16 cellular contexts compared by ENCODE assay signal in genomic region chr20:58457083-58457680, GRCh38. TPM values are rescaled to one million over a fixed set of nuclear protein-coding genes. Genes with fewer than 3 reads are reported as not detected.
DNase-seq lines count a peak whose midpoint lies in the region; ATAC-seq, FAIRE-seq and TF ChIP-seq lines count a peak whose summit lies in the region.
"Had no signal": no experiment of that assay in that cellular context is flagged by ENCODE, and none has a peak within 500 bp of the region (broad histone marks: within the 10 kb centered on the region; RNA-seq: fewer than 3 reads in every experiment).

No MANE protein-coding gene starts in this region.

- H3K27me3 Mint-ChIP-seq in astrocyte (ENCODE audit: low read depth, unreplicated experiment) (no peaks in the 10 kb centered on the region), natural killer cell (ENCODE audit: low read depth in 2 of 2) (no peaks in the 10 kb centered on the region)
- H3K27me3 Mint-ChIP-seq: central memory CD8-positive, alpha-beta T cell had no signal

- TF ChIP-seq CTCF in astrocyte (IDR thresholded peaks at IDR 0.05; ENCODE audit: insufficient read depth, low read depth, low read length) (no peak), natural killer cell (IDR thresholded peaks at IDR 0.05) (no peak), WERI-Rb-1 (IDR thresholded peaks at IDR 0.05; ENCODE audit: low read depth, low read length) (no peak), mucosa of descending colon (IDR thresholded peaks at IDR 0.05) (no peak), GM10248 (IDR thresholded peaks at IDR 0.05; ENCODE audit: control extremely low read depth, extremely low read depth, low read depth, missing control alignments) (no peak)

- peaks cover 11% of the 10 kb centered on the region for H3K79me1 ChIP-seq in mesenchymal stem cell (replicated peaks; ENCODE audit: low read length, poor library complexity, severe bottlenecking)

- H3K27ac ChIP-seq in astrocyte (ENCODE audit: low read depth, low read length) (peak overlapping the region; percentile 78), mesenchymal stem cell (ENCODE audit: low read length, poor library complexity, severe bottlenecking) (no peak overlapping the region), WERI-Rb-1 (no peak overlapping the region)
- H3K27ac ChIP-seq: HL-60, thoracic aorta had no signal

- no peak overlapping the region for H2AK5ac ChIP-seq in mesenchymal stem cell (ENCODE audit: low read length, severe bottlenecking)

- H2BK120ac ChIP-seq in mesenchymal stem cell (ENCODE audit: low read depth, low read length), result no peak overlapping the region

- H2BK15ac ChIP-seq in mesenchymal stem cell (ENCODE audit: low read depth, poor library complexity, severe bottlenecking), result no peak overlapping the region

- no peak overlapping the region for H2BK12ac ChIP-seq in mesenchymal stem cell (ENCODE audit: low read length in 2 of 2)

- no peaks in the 10 kb centered on the region for H4K20me1 ChIP-seq in astrocyte (ENCODE audit: insufficient read depth, low read length)

- peaks cover 18% of the 10 kb centered on the region for H3K36me3 Mint-ChIP-seq in astrocyte (ENCODE audit: low read depth, unreplicated experiment)
- no peaks in the 10 kb centered on the region for H3K36me3 Mint-ChIP-seq in natural killer cell

- peaks cover 3% of the 10 kb centered on the region for H3K9me3 ChIP-seq in astrocyte (ENCODE audit: insufficient read depth, low read depth, low read length)
- peaks cover 9% of the 10 kb centered on the region for H3K9me3 ChIP-seq in mesenchymal stem cell (ENCODE audit: control insufficient read depth, low read length)
- no peaks in the 10 kb centered on the region for H3K9me3 ChIP-seq in WERI-Rb-1 (ENCODE audit: severe bottlenecking)
- no peaks in the 10 kb centered on the region for H3K9me3 ChIP-seq in mucosa of descending colon
- H3K9me3 ChIP-seq: thoracic aorta had no signal

- ATAC-seq in natural killer cell (no peak), mucosa of descending colon (no peak)

- H3K4me3 Mint-ChIP-seq in astrocyte (ENCODE audit: unreplicated experiment) (no peak overlapping the region), natural killer cell (no peak overlapping the region)
- H3K4me3 Mint-ChIP-seq: CD8-positive, alpha-beta memory T cell; central memory CD8-positive, alpha-beta T cell had no signal

- H3K23ac ChIP-seq in mesenchymal stem cell (ENCODE audit: low read length in 2 of 2), result no peak overlapping the region

- H3K4ac ChIP-seq in mesenchymal stem cell (ENCODE audit: low read depth in 1 of 2, low read length in 2 of 2), result no peak overlapping the region

- peaks cover 8% of the 10 kb centered on the region for H3K9me3 Mint-ChIP-seq in astrocyte (ENCODE audit: unreplicated experiment)
- no peaks in the 10 kb centered on the region for H3K9me3 Mint-ChIP-seq in natural killer cell

- H3K4me3 ChIP-seq in astrocyte (ENCODE audit: insufficient read depth, low read depth, low read length), result no peak overlapping the region
- H3K4me3 ChIP-seq in mesenchymal stem cell (ENCODE audit: insufficient read depth in 1 of 2, low read depth in 1 of 2, low read length in 2 of 2), result no peak overlapping the region
- H3K4me3 ChIP-seq in WERI-Rb-1 (ENCODE audit: low read depth, low read length), result no peak overlapping the region
- H3K4me3 ChIP-seq in mucosa of descending colon, result no peak overlapping the region
- H3K4me3 ChIP-seq: thoracic aorta had no signal

- FAIRE-seq in astrocyte (lab: Jason Lieb, UNC), result no peak

- peak overlapping the region; percentile 33 for H4K8ac ChIP-seq in mesenchymal stem cell (ENCODE audit: low read length)

- H3K4me1 Mint-ChIP-seq in astrocyte (ENCODE audit: low read depth, unreplicated experiment) (peaks cover 27% of the 10 kb centered on the region), natural killer cell (peaks cover 18 to 19% of the 10 kb centered on the region in 2 donors)

- H3K9ac ChIP-seq in astrocyte (ENCODE audit: low read length) (peak overlapping the region; percentile 51), mesenchymal stem cell (ENCODE audit: low read length) (no peak overlapping the region)

- H3K36me3 ChIP-seq in astrocyte (ENCODE audit: insufficient read depth, low read length), result no peaks in the 10 kb centered on the region
- H3K36me3 ChIP-seq in mesenchymal stem cell (ENCODE audit: control insufficient read depth in 1 of 2, insufficient read depth in 2 of 2, low read depth in 1 of 2, low read length in 2 of 2), result peaks cover 5 to 13% of the 10 kb centered on the region in 2 experiments
- H3K36me3 ChIP-seq in WERI-Rb-1, result no peaks in the 10 kb centered on the region
- H3K36me3 ChIP-seq in mucosa of descending colon (ENCODE audit: low read depth), result no peaks in the 10 kb centered on the region
- H3K36me3 ChIP-seq: thoracic aorta had no signal

- no peaks in the 10 kb centered on the region for H3K79me2 ChIP-seq in astrocyte (ENCODE audit: insufficient read depth, low read length)

- peak; percentile 77 for DNase-seq in EH (ENCODE audit: low read depth)
- DNase-seq in NCI-H1105 (lab: John Stamatoyannopoulos, UW), result peak; percentile 40
- peak; percentile 95 for DNase-seq in astrocyte (ENCODE audit: low read depth)
- peak; percentile 69 for DNase-seq in mesenchymal stem cell
- DNase-seq in natural killer cell, result no peak
- DNase-seq in WERI-Rb-1, result no peak
- DNase-seq in mucosa of descending colon, result no peak
- DNase-seq in GM10248 (ENCODE audit: extremely low spot score), result no peak
- DNase-seq: activated CD4-positive, alpha-beta T cell treated with anti-CD3 and anti-CD28 coated beads for 1 hour; CD8-positive, alpha-beta memory T cell; erythroblast; NCI-H748 treated with DMSO at 0.1 percent for 48 hours; right cardiac atrium had no signal

- POLR2A ChIA-PET in GM10248 (lab: Yijun Ruan, JAX), result no interaction called here

- intact Hi-C loops in natural killer cell (cut with micrococcal nuclease), result no loop called here
- intact Hi-C loops in mucosa of descending colon (cut with DNase I, micrococcal nuclease), result loop anchor here in 1 of 2 donors (10.0 kb wide), 1 partner anchor 222 kb away; no protein-coding TSS in a partner anchor

- H3K18ac ChIP-seq in mesenchymal stem cell (ENCODE audit: low read depth in 1 of 2, low read length in 2 of 2), result no peak overlapping the region

- no peak overlapping the region for H2BK5ac ChIP-seq in mesenchymal stem cell (ENCODE audit: low read depth, low read length, poor library complexity, severe bottlenecking)

- H4K91ac ChIP-seq in mesenchymal stem cell (ENCODE audit: low read length), result no peak overlapping the region

- no peaks in the 10 kb centered on the region for H3K27me3 ChIP-seq in astrocyte (ENCODE audit: insufficient read depth, low read length)
- no peaks in the 10 kb centered on the region for H3K27me3 ChIP-seq in mesenchymal stem cell (ENCODE audit: control insufficient read depth in 1 of 2, insufficient read depth in 1 of 2, low read length in 2 of 2)
- H3K27me3 ChIP-seq in WERI-Rb-1 (ENCODE audit: insufficient read depth, low read depth, severe bottlenecking), result no peaks in the 10 kb centered on the region

- CTCF ChIA-PET in GM10248 (lab: Yijun Ruan, JAX), result interaction anchor here (1.3 to 4.8 kb wide), 2 partner anchors 10 to 17 kb away, joined by 3 to 31 read pairs; no protein-coding TSS in a partner anchor

- no peak overlapping the region for H3K14ac ChIP-seq in mesenchymal stem cell (ENCODE audit: low read length in 2 of 2)

- peak overlapping the region; percentile 31 for H3K27ac Mint-ChIP-seq in astrocyte (ENCODE audit: unreplicated experiment)
- H3K27ac Mint-ChIP-seq in natural killer cell, result no peak overlapping the region

- H3K4me2 ChIP-seq in astrocyte (ENCODE audit: low read length) (peak overlapping the region; percentile 13), mesenchymal stem cell (ENCODE audit: low read length, poor library complexity, severe bottlenecking) (no peak overlapping the region)

- H2AFZ ChIP-seq in astrocyte (ENCODE audit: low read depth, low read length) (no peak overlapping the region), mesenchymal stem cell (ENCODE audit: low read depth, low read length) (no peak overlapping the region)

- H3K4me1 ChIP-seq in astrocyte (ENCODE audit: insufficient read depth, low read length), result peaks cover 26% of the 10 kb centered on the region
- peaks cover 19% of the 10 kb centered on the region for H3K4me1 ChIP-seq in mesenchymal stem cell (ENCODE audit: control insufficient read depth, insufficient read depth, low read depth, low read length)
- no peaks in the 10 kb centered on the region for H3K4me1 ChIP-seq in mucosa of descending colon (ENCODE audit: low read depth)

- WGBS in mesenchymal stem cell, result 69% methylated on average over 13 of the region's 14 CpGs

RNA-seq across cellular contexts. Expression of gene APCDD1L, which starts 58.0 kb away (rescaled TPM):
- 16.4 and 23.3 TPM in 2 replicates for total RNA-seq in astrocyte
- 0.17 TPM for polyA plus RNA-seq in mesenchymal stem cell (2013, experiment 1 of 2)
- polyA plus RNA-seq in mesenchymal stem cell (2013, experiment 2 of 2), result 0.16 TPM
- total RNA-seq in natural killer cell, result not detected
- under 1 TPM; 0.23 to 0.57 (median 0.29) TPM for total RNA-seq in mucosa of descending colon
- total RNA-seq: CD8-positive, alpha-beta memory T cell had no signal
- polyA plus RNA-seq: CD8-positive, alpha-beta memory T cell had no signal

Comparison
In these comparisons a context has a peak if more than half of its experiments do, and no peak if none do; other contexts are left out.
1. DNase-seq: peak in EH (single experiment), NCI-H1105 (single experiment), astrocyte (single experiment) and mesenchymal stem cell (single experiment); none in natural killer cell (single experiment), WERI-Rb-1 (single experiment), mucosa of descending colon (0 of 3) and GM10248 (single experiment).
2. RNA of gene APCDD1L, which starts 58.0 kb away (total RNA-seq): 16.4 to 23.3 TPM in astrocyte; 0.23 to 0.57 TPM in mucosa of descending colon and not detected in natural killer cell; every median in the first group is over 10 times any median in the second.